8 cellular contexts compared by ENCODE assay signal in genomic region chr5:145385276-145385675, GRCh38.
"Had no signal": no experiment of that assay in that cellular context is flagged by ENCODE, and none has a peak within 500 bp of the region (broad histone marks: within the 10 kb centered on the region; RNA-seq: fewer than 3 reads in every experiment).

No MANE protein-coding gene starts in this region.

- H3K9ac ChIP-seq: GM23248, KMS-11 had no signal

- H3K4me2 ChIP-seq: KMS-11 had no signal

- H3K4me3 ChIP-seq: GM23248, HAP-1 had no signal

- H3K9me3 ChIP-seq: HAP-1 had no signal

- H3K4me1 ChIP-seq: HAP-1 had no signal

- H3K36me3 ChIP-seq: HAP-1 had no signal

- H2AFZ ChIP-seq: GM23248 had no signal

- H3K27ac ChIP-seq: GM23248, KMS-11 had no signal

- DNase-seq: GM23248, GOT3, H7, IMR-90, KBM-7 had no signal

- ATAC-seq: HCT116 had no signal
